Comparison of ENCODE assay signal across 8 cellular contexts in genomic region chr12:26833692-26834168, GRCh38. TPM values are rescaled to one million over a fixed set of nuclear protein-coding genes. Genes with fewer than 3 reads are reported as not detected.
DNase-seq lines count a peak whose midpoint lies in the region; ATAC-seq lines count a peak whose summit lies in the region.

No MANE protein-coding gene starts in this region.

- H3K27ac ChIP-seq in CD8-positive, alpha-beta memory T cell (ENCODE audit: low read depth, low read length): no peak overlapping the region
- H3K27ac ChIP-seq in iPS-18a (ENCODE audit: low read length) (no peak overlapping the region), skin epidermis (peak overlapping the region in 13 of 21 experiments; percentile 10 to 94 (median 64))

- peak overlapping the region; percentile 52 to 97 (median 86) for H3K27ac Mint-ChIP-seq in CD8-positive, alpha-beta memory T cell

- peak in 3 of 5 donors; percentile 10 to 65 (median 32) for DNase-seq in CD8-positive, alpha-beta memory T cell
- DNase-seq in HAP-1 (ENCODE audit: low spot score in 2 of 2) (peak; percentile 49 to 76), RKO (ENCODE audit: low spot score) (peak; percentile 39), astrocyte of the hippocampus (ENCODE audit: low read depth, low spot score) (peak; percentile 54), UCSD-AML1 (lab: John Stamatoyannopoulos, UW; ENCODE audit: unreplicated experiment) (no peak)

- peak overlapping the region; percentile 36 for H3K9ac ChIP-seq in iPS-18a (ENCODE audit: low read length)

- H3K9me3 Mint-ChIP-seq in CD8-positive, alpha-beta memory T cell: no peaks in the 10 kb centered on the region

- in situ Hi-C loops in HAP-1 (cut with MboI; ENCODE audit: low sequenced_read_pairs): loop anchor here (10.0 kb wide), 1 partner anchor 109 kb away; no protein-coding TSS in a partner anchor

- no peaks in the 10 kb centered on the region for H3K27me3 Mint-ChIP-seq in CD8-positive, alpha-beta memory T cell

- POLR2A ChIA-PET in CD8-positive, alpha-beta memory T cell (lab: Charles Lee): interaction anchor here (0.6 to 3.1 kb wide), 5 partner anchors 59 to 1357 kb away, joined by 3 to 19 read pairs (median 8); partner anchors contain the start of genes CCDC91, MED21 and TM7SF3

- H3K4me3 Mint-ChIP-seq in CD8-positive, alpha-beta memory T cell: peak overlapping the region; percentile 88 to 100 (median 96)

- peaks cover 37 to 44% (median 43%) of the 10 kb centered on the region in 3 donors for H3K4me1 Mint-ChIP-seq in CD8-positive, alpha-beta memory T cell

- H3K36me3 ChIP-seq in CD8-positive, alpha-beta memory T cell (ENCODE audit: insufficient read depth, low read length): no peaks in the 10 kb centered on the region
- H3K36me3 ChIP-seq in HAP-1 (replicated peaks): no peaks in the 10 kb centered on the region
- H3K36me3 ChIP-seq in iPS-18a (ENCODE audit: control insufficient read depth, low read depth, low read length): no peaks in the 10 kb centered on the region

- H3K9me3 ChIP-seq in CD8-positive, alpha-beta memory T cell (ENCODE audit: low read length): no peaks in the 10 kb centered on the region
- H3K9me3 ChIP-seq in HAP-1 (0 out of 2 replicates have a peak, but pooled peaks cover 3% of the 10 kb centered on the region), iPS-18a (ENCODE audit: control insufficient read depth, low read depth, low read length) (no peaks in the 10 kb centered on the region)

- H3K36me3 Mint-ChIP-seq in CD8-positive, alpha-beta memory T cell: peaks cover 0 to 15% (median 0%) of the 10 kb centered on the region in 3 donors

- H3K4me1 ChIP-seq in CD8-positive, alpha-beta memory T cell (ENCODE audit: insufficient read depth, low read length): peaks cover 20% of the 10 kb centered on the region
- H3K4me1 ChIP-seq in HAP-1: peaks cover 17% of the 10 kb centered on the region
- peaks cover 7% of the 10 kb centered on the region for H3K4me1 ChIP-seq in iPS-18a (ENCODE audit: control insufficient read depth, low read depth, low read length)

- ATAC-seq in GM19035 (IDR thresholded peaks at IDR 0.05; ENCODE audit: unreplicated experiment): no peak

- no peaks in the 10 kb centered on the region for H3K27me3 ChIP-seq in CD8-positive, alpha-beta memory T cell (ENCODE audit: insufficient read depth, low read length, poor library complexity, severe bottlenecking)
- H3K27me3 ChIP-seq in HAP-1 (ENCODE audit: low read depth) (no peaks in the 10 kb centered on the region), iPS-18a (ENCODE audit: control insufficient read depth, insufficient read depth, low read length) (peaks cover 18% of the 10 kb centered on the region)

- peak overlapping the region; percentile 79 for H3K4me3 ChIP-seq in CD8-positive, alpha-beta memory T cell (ENCODE audit: low read length)
- H3K4me3 ChIP-seq in HAP-1: peak overlapping the region; percentile 70
- H3K4me3 ChIP-seq in iPS-18a (ENCODE audit: low read length): peak overlapping the region; percentile 73
- H3K4me3 ChIP-seq in skin epidermis: peak overlapping the region; percentile 62 to 95 (median 86)

- CTCF ChIA-PET in CD8-positive, alpha-beta memory T cell (lab: Charles Lee): interaction anchor here (1.0 to 2.8 kb wide), 16 partner anchors 9 to 473 kb away, joined by 3 to 15 read pairs (median 6); partner anchors contain the start of genes MED21 and TM7SF3

RNA-seq across cellular contexts. Expression of gene ITPR2, which starts 0.7 kb away (rescaled TPM):
- total RNA-seq in CD8-positive, alpha-beta memory T cell: 10 to 100 TPM; 24.0 to 29.4 TPM
- polyA plus RNA-seq in CD8-positive, alpha-beta memory T cell: 13.0 TPM

Comparison
In these comparisons a context has a peak if more than half of its experiments do, and no peak if none do; other contexts are left out.
1. H3K27ac ChIP-seq: peak in skin epidermis (13 of 21); none in CD8-positive, alpha-beta memory T cell (single experiment) and iPS-18a (single experiment).
2. Peak in every context shown above with its lines, with median percentiles within 50 percentile points of each other: H3K4me3 ChIP-seq.